12 cellular contexts compared by ENCODE assay signal in the genomic region with DNA sequence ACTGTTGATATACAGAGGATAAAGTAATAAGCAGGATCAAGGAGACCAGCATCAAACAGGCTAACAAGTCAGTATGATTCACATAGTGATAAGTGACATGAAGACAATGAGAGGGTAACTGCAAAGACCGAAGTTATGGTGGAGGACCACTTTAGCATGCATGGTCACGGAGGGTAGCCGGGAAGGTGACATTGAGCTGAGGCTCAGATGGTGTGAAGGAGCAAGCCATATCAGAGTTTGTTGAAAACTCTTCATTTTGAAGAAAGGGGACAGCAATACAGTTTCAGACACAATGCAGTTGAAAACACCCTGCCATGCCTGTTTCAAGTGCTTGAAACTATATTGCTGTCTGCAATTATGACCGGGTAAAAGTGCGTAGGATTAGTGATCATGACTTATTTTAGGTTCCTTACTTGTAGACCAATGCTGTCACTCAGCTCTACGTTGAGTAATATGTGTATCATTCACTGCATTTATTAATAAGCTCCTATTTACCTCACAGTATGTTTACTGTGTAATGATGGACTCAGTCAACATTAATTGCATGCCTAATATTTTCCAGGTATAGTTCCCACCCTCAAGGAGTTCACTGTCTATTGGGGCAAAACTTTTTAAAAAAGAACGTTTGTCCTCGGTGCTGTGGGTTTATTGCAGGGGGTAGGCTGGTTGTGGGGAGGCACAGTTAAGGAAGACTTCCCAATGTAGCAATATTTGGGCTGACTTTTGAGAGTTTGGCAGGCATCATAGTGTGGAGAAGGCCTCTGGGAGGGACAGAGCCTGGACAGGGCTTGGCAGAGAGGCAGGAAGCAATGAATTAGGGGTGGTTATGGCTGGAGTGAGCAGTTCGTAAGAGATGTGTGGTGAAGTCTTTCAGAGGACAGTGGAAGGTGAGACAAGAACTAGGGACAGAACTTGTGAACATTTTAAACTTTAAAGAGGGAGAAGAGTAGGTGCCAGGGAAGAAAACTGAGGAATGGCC. TPM values are rescaled to one million over a fixed set of nuclear protein-coding genes. Genes with fewer than 3 reads are reported as not detected.
DNase-seq lines count a peak whose midpoint lies in the region; ATAC-seq and TF ChIP-seq lines count a peak whose summit lies in the region.
"Had no signal": no experiment of that assay in that cellular context is flagged by ENCODE, and none has a peak within 500 bp of the region (broad histone marks: within the 10 kb centered on the region; RNA-seq: fewer than 3 reads in every experiment).

No MANE protein-coding gene starts in this region.

- intact Hi-C loops in natural killer cell (cut with micrococcal nuclease) = loop anchor here (5.0 kb wide), 1 partner anchor 228 kb away; no protein-coding TSS in a partner anchor

- H2AFZ ChIP-seq in H9 (ENCODE audit: low read length) = no peak overlapping the region
- H2AFZ ChIP-seq: neural progenitor cell had no signal

- H3K9me3 ChIP-seq in H9 (ENCODE audit: control insufficient read depth, low read depth, low read length) = no peaks in the 10 kb centered on the region

- H3K4me1 Mint-ChIP-seq in H9 (peaks cover 36 to 46% of the 10 kb centered on the region in 2 experiments), natural killer cell (peaks cover 82 to 85% of the 10 kb centered on the region in 2 donors)
- peaks cover 75% of the 10 kb centered on the region for H3K4me1 Mint-ChIP-seq in activated CD8-positive, alpha-beta T cell treated with anti-CD3 and anti-CD28 coated beads, Interleukin-2, amount 10 ng/mL, durations not matched to agents 7 days and 5 days (ENCODE audit: low read depth)

- H3K4me2 ChIP-seq in H9 (ENCODE audit: insufficient read depth, insufficient read length, low read length) = no peak overlapping the region
- H3K4me2 ChIP-seq: neural progenitor cell had no signal

- no peak overlapping the region for H2BK15ac ChIP-seq in H9 (ENCODE audit: low read depth, low read length)

- H3K27me3 Mint-ChIP-seq in H9 (ENCODE audit: low read depth) (no peaks in the 10 kb centered on the region; the same call in 1 of the 2 replicates), natural killer cell (ENCODE audit: low read depth in 2 of 2) (no peaks in the 10 kb centered on the region)
- no peaks in the 10 kb centered on the region for H3K27me3 Mint-ChIP-seq in activated CD8-positive, alpha-beta T cell treated with anti-CD3 and anti-CD28 coated beads, Interleukin-2, amount 10 ng/mL, durations not matched to agents 7 days and 5 days (ENCODE audit: low read depth)

- no peak overlapping the region for H3K27ac ChIP-seq in H9 (ENCODE audit: insufficient read length, low read depth, low read length)
- H3K27ac ChIP-seq: neural progenitor cell had no signal

- DNase-seq in GM06990 (ENCODE audit: extremely low read depth, insufficient read length) = peak; percentile 33
- DNase-seq in H9 = no peak
- DNase-seq in activated CD8-positive, alpha-beta T cell treated with anti-CD3 and anti-CD28 coated beads, Interleukin-2, amount 10 ng/mL, durations not matched to agents 7 days and 5 days = peak; percentile 29
- DNase-seq in natural killer cell = no peak
- DNase-seq in GM13977 (ENCODE audit: low spot score) = no peak
- no peak for DNase-seq in HPDE6-E6E7 (ENCODE audit: extremely low spot score)
- DNase-seq in iPS-NIHi11 (ENCODE audit: low spot score) = no peak
- DNase-seq: kidney glomerular epithelial cell, NCI-H2029 had no signal

- H3K27ac Mint-ChIP-seq in H9 (peak overlapping the region in 2 of 3 experiments; percentile 22 to 74; a peak in 3 of 7 replicates), natural killer cell (peak overlapping the region; percentile 61 to 83)
- peak overlapping the region; percentile 85 for H3K27ac Mint-ChIP-seq in activated CD8-positive, alpha-beta T cell treated with anti-CD3 and anti-CD28 coated beads, Interleukin-2, amount 10 ng/mL, durations not matched to agents 7 days and 5 days
- H3K27ac Mint-ChIP-seq: neural progenitor cell had no signal

- ATAC-seq in activated CD8-positive, alpha-beta T cell treated with anti-CD3 and anti-CD28 coated beads, Interleukin-2, amount 10 ng/mL, durations not matched to agents 7 days and 5 days = no peak
- ATAC-seq in natural killer cell (no peak), HG03025 (IDR thresholded peaks at IDR 0.05; ENCODE audit: low FRiP score, unreplicated experiment) (no peak)
- ATAC-seq: HepG2 had no signal

- no peaks in the 10 kb centered on the region for H3K9me3 Mint-ChIP-seq in H9
- no peaks in the 10 kb centered on the region for H3K9me3 Mint-ChIP-seq in activated CD8-positive, alpha-beta T cell treated with anti-CD3 and anti-CD28 coated beads, Interleukin-2, amount 10 ng/mL, durations not matched to agents 7 days and 5 days (ENCODE audit: insufficient read depth)
- H3K9me3 Mint-ChIP-seq in natural killer cell = no peaks in the 10 kb centered on the region
- H3K9me3 Mint-ChIP-seq: neural progenitor cell had no signal

- H3K79me2 ChIP-seq in H9 (ENCODE audit: insufficient read depth, low read length) = peaks cover 38% of the 10 kb centered on the region; the same call in 1 of the 2 replicates

- no peak overlapping the region for H2BK5ac ChIP-seq in H9 (ENCODE audit: insufficient read length, low read length)

- no peak overlapping the region for H4K5ac ChIP-seq in H9 (ENCODE audit: insufficient read length, low read depth, low read length)

- peaks cover 5% of the 10 kb centered on the region for H3K4me1 ChIP-seq in H9 (ENCODE audit: insufficient read depth, low read length)

- H3K23ac ChIP-seq in H9 (ENCODE audit: insufficient read length, low read depth, low read length) = no peak overlapping the region

- no CpG with 5 or more reads among the region's 9 CpGs for WGBS in H9 (ENCODE audit: extremely low coverage, insufficient read length, low lambda C conversion rate)

- no peak overlapping the region for H3T11ph ChIP-seq in H9 (ENCODE audit: low read length)

- peaks cover 2% of the 10 kb centered on the region for H4K20me1 ChIP-seq in H9 (ENCODE audit: control insufficient read depth, insufficient read depth, insufficient read length)

- peak overlapping the region; percentile 18 for H3K4me3 ChIP-seq in GM06990 (replicated peaks; ENCODE audit: low read depth, low read length)
- H3K4me3 ChIP-seq: neural progenitor cell had no signal

- H2BK20ac ChIP-seq in H9 (ENCODE audit: low read depth, low read length, poor library complexity, severe bottlenecking) = no peak overlapping the region

- no peak overlapping the region for H3K18ac ChIP-seq in H9 (ENCODE audit: insufficient read length, low read depth, low read length)

- CTCF ChIA-PET in activated CD8-positive, alpha-beta T cell treated with anti-CD3 and anti-CD28 coated beads, Interleukin-2, amount 10 ng/mL, durations not matched to agents 7 days and 5 days (lab: Charles Lee) = interaction anchor here (0.7 to 12.5 kb wide), 9 partner anchors 11 to 233 kb away, joined by 3 to 219 read pairs (median 13); a partner anchor contains a TSS

- POLR2A ChIA-PET in activated CD8-positive, alpha-beta T cell treated with anti-CD3 and anti-CD28 coated beads, Interleukin-2, amount 10 ng/mL, durations not matched to agents 7 days and 5 days (lab: Charles Lee) = interaction anchor here (0.7 to 6.0 kb wide), 7 partner anchors 11 to 116 kb away, joined by 3 to 66 read pairs (median 6); a partner anchor contains a TSS

- no peaks in the 10 kb centered on the region; the same call in 1 of the 2 replicates for H3K36me3 ChIP-seq in GM06990 (ENCODE audit: control insufficient read depth, insufficient read depth, low read length)
- H3K36me3 ChIP-seq: neural progenitor cell had no signal

- H2BK12ac ChIP-seq in H9 (ENCODE audit: insufficient read length, low read depth, low read length) = no peak overlapping the region

- H3K4ac ChIP-seq in H9 (ENCODE audit: low read depth, low read length) = no peak overlapping the region

- H4K91ac ChIP-seq in H9 (ENCODE audit: insufficient read length, low read depth, low read length) = no peak overlapping the region

- peaks cover 18% of the 10 kb centered on the region for H3K79me1 ChIP-seq in H9 (ENCODE audit: insufficient read depth, low read depth, low read length, poor library complexity, severe bottlenecking)

- H3K14ac ChIP-seq in H9 (ENCODE audit: insufficient read depth, low read length) = no peak overlapping the region

- H3K9ac ChIP-seq in H9 (ENCODE audit: extremely low read depth, insufficient read length, low read length) = no peak overlapping the region
- H3K9ac ChIP-seq: neural progenitor cell had no signal

- in situ Hi-C loops in GM13977 (cut with MboI; ENCODE audit: low pct_unique_long_range_greater_than_20kb, low sequenced_read_pairs, unreplicated experiment) = no loop called here

- H3K56ac ChIP-seq in H9 (ENCODE audit: insufficient read length, low read depth, low read length) = no peak overlapping the region

- H3K36me3 Mint-ChIP-seq in H9 (ENCODE audit: insufficient read depth in 1 of 3, low read depth in 3 of 3) = peaks cover 15 to 24% (median 18%) of the 10 kb centered on the region in 3 experiments; a peak in 6 of 7 replicates
- peaks cover 60% of the 10 kb centered on the region for H3K36me3 Mint-ChIP-seq in activated CD8-positive, alpha-beta T cell treated with anti-CD3 and anti-CD28 coated beads, Interleukin-2, amount 10 ng/mL, durations not matched to agents 7 days and 5 days (ENCODE audit: low read depth)
- no peaks in the 10 kb centered on the region for H3K36me3 Mint-ChIP-seq in natural killer cell

- H3K4me3 Mint-ChIP-seq in H9 (peak overlapping the region in 1 of 2 experiments; percentile 4; a peak in 1 of 5 replicates), natural killer cell (peak overlapping the region; percentile 67)
- H3K4me3 Mint-ChIP-seq in activated CD8-positive, alpha-beta T cell treated with anti-CD3 and anti-CD28 coated beads, Interleukin-2, amount 10 ng/mL, durations not matched to agents 7 days and 5 days = peak overlapping the region; percentile 73
- H3K4me3 Mint-ChIP-seq: neural progenitor cell had no signal

- H2BK120ac ChIP-seq in H9 (ENCODE audit: low read depth, low read length, poor library complexity, severe bottlenecking) = no peak overlapping the region

- H3K27me3 ChIP-seq in GM06990 (replicated peaks; ENCODE audit: control insufficient read depth, insufficient read depth, low read length) (no peaks in the 10 kb centered on the region), H9 (ENCODE audit: insufficient read depth, low read length) (no peaks in the 10 kb centered on the region)
- H3K27me3 ChIP-seq: neural progenitor cell had no signal

- no peak overlapping the region for H2AK5ac ChIP-seq in H9 (ENCODE audit: insufficient read length, low read length)

- no peak overlapping the region for H4K8ac ChIP-seq in H9 (replicated peaks; ENCODE audit: insufficient read length, low read depth, low read length)

- peaks cover 6% of the 10 kb centered on the region for H3K23me2 ChIP-seq in H9 (ENCODE audit: insufficient read length, low read depth, low read length, poor library complexity, severe bottlenecking)

- no peak for TF ChIP-seq CTCF in GM06990 (IDR thresholded peaks at IDR 0.05; ENCODE audit: insufficient read depth, low read length, poor library complexity, severe bottlenecking)
- no peak for TF ChIP-seq CTCF in H9 (conservative IDR thresholded peaks at IDR 0.05)
- no peak for TF ChIP-seq CTCF in natural killer cell (IDR thresholded peaks at IDR 0.05)
- no peak for TF ChIP-seq CTCF in GM13977 (IDR thresholded peaks at IDR 0.05; ENCODE audit: extremely low read depth, insufficient read depth, missing control alignments)

RNA-seq across cellular contexts. Expression of a gene that starts 3.2 kb away (rescaled TPM):
- 51.7 and 52.3 TPM in 2 replicates for total RNA-seq in H9 (2021)
- 10 to 100 TPM; 67.4 to 71.2 TPM for total RNA-seq in activated CD8-positive, alpha-beta T cell treated with anti-CD3 and anti-CD28 coated beads, Interleukin-2, amount 10 ng/mL, durations not matched to agents 7 days and 5 days
- 10 to 100 TPM; 50.6 to 59.1 (median 56.4) TPM for total RNA-seq in natural killer cell

RNA-seq across cellular contexts. Expression of a gene that starts 54.3 kb away (rescaled TPM):
- not detected in 2 replicates for total RNA-seq in H9 (2021)
- 10 to 100 TPM; 16.2 to 16.6 TPM for total RNA-seq in activated CD8-positive, alpha-beta T cell treated with anti-CD3 and anti-CD28 coated beads, Interleukin-2, amount 10 ng/mL, durations not matched to agents 7 days and 5 days
- 10 to 100 TPM; 11.4 to 41.7 (median 25.5) TPM for total RNA-seq in natural killer cell
- total RNA-seq: HepG2 had no signal

Comparison
In these comparisons a context has a peak if more than half of its experiments do, and no peak if none do; other contexts are left out.
1. DNase-seq: peak in GM06990 (single experiment) and activated CD8-positive, alpha-beta T cell treated with anti-CD3 and anti-CD28 coated beads, Interleukin-2, amount 10 ng/mL, durations not matched to agents 7 days and 5 days (single experiment); none in H9 (single experiment), natural killer cell (single experiment), GM13977 (single experiment), HPDE6-E6E7 (single experiment) and iPS-NIHi11 (single experiment).
2. RNA of a gene that starts 54.3 kb away (total RNA-seq): 11.4 to 41.7 TPM in natural killer cell and 16.2 to 16.6 TPM in activated CD8-positive, alpha-beta T cell treated with anti-CD3 and anti-CD28 coated beads, Interleukin-2, amount 10 ng/mL, durations not matched to agents 7 days and 5 days; not detected in H9; every median in the first group is over 10 times any median in the second.
3. Peak in every context shown above with its lines, with median percentiles within 50 percentile points of each other: H3K27ac Mint-ChIP-seq.